14 cellular contexts compared by ENCODE assay signal in genomic region chr2:198873771-198874501, GRCh38.
DNase-seq lines count a peak whose midpoint lies in the region; ATAC-seq, FAIRE-seq and TF ChIP-seq lines count a peak whose summit lies in the region.
"Had no signal": no experiment of that assay in that cellular context is flagged by ENCODE, and none has a peak within 500 bp of the region (broad histone marks: within the 10 kb centered on the region; RNA-seq: fewer than 3 reads in every experiment).

No MANE protein-coding gene starts in this region.

- H3K4me3 ChIP-seq in BJ (ENCODE audit: low read depth, low read length) (no peak overlapping the region), PC-3 (ENCODE audit: low read length) (no peak overlapping the region), neuronal stem cell (ENCODE audit: low read length in 2 of 2) (no peak overlapping the region)

- H3K4ac ChIP-seq in neuronal stem cell (ENCODE audit: low read length), result no peak overlapping the region

- H3K79me2 ChIP-seq in PC-3 (ENCODE audit: low read length), result no peaks in the 10 kb centered on the region

- TF ChIP-seq CTCF in BJ (IDR thresholded peaks at IDR 0.05; ENCODE audit: insufficient read depth, low read depth, low read length) (no peak), PC-3 (conservative IDR thresholded peaks at IDR 0.05; ENCODE audit: low read depth, low read length) (no peak)

- no CpG with 5 or more reads among the region's 7 CpGs for WGBS in neuronal stem cell (ENCODE audit: extremely low coverage in 2 of 2, insufficient read length in 2 of 2, insufficient replicate concordance in 1 of 2), 2 donors

- H2BK15ac ChIP-seq in neuronal stem cell (ENCODE audit: low read length), result no peak overlapping the region

- intact Hi-C loops in PC-3 (cut with micrococcal nuclease), result no loop called here

- no peak overlapping the region for H3K23ac ChIP-seq in neuronal stem cell (ENCODE audit: low read depth, low read length, poor library complexity)

- no peak overlapping the region for H4K91ac ChIP-seq in neuronal stem cell (ENCODE audit: low read depth, low read length, poor library complexity)

- no peaks in the 10 kb centered on the region for H3K9me3 ChIP-seq in PC-3 (ENCODE audit: low read length)
- no peaks in the 10 kb centered on the region for H3K9me3 ChIP-seq in neuronal stem cell (replicated peaks in 1 of 2; ENCODE audit: control insufficient read depth in 2 of 2, insufficient read depth in 1 of 2, low read depth in 1 of 2, low read length in 2 of 2)

- no peaks in the 10 kb centered on the region for H3K4me1 ChIP-seq in PC-3 (ENCODE audit: insufficient read depth, low read length)
- no peaks in the 10 kb centered on the region for H3K4me1 ChIP-seq in neuronal stem cell (ENCODE audit: control insufficient read depth in 2 of 2, insufficient read depth in 1 of 2, low read depth in 1 of 2, low read length in 2 of 2)

- H3K36me3 ChIP-seq in BJ (ENCODE audit: control insufficient read depth, insufficient read depth, low read length) (no peaks in the 10 kb centered on the region), PC-3 (ENCODE audit: low read depth, low read length) (no peaks in the 10 kb centered on the region), neuronal stem cell (replicated peaks in 1 of 2; ENCODE audit: control insufficient read depth in 2 of 2, insufficient read depth in 2 of 2, low read length in 2 of 2) (no peaks in the 10 kb centered on the region)

- no peak overlapping the region for H2BK5ac ChIP-seq in neuronal stem cell (ENCODE audit: low read length)

- H3K18ac ChIP-seq in neuronal stem cell (ENCODE audit: low read length), result no peak overlapping the region

- no peak for FAIRE-seq in frontal cortex (lab: Jason Lieb, UNC)
- FAIRE-seq: keratinocyte had no signal

- no peak overlapping the region for H3K27ac ChIP-seq in PC-3 (ENCODE audit: low read length)
- H3K27ac ChIP-seq in neuronal stem cell (replicated peaks; ENCODE audit: low read length), result no peak overlapping the region

- H2AK5ac ChIP-seq in neuronal stem cell (ENCODE audit: low read depth, low read length), result no peak overlapping the region

- H3K9me2 ChIP-seq in PC-3 (replicated peaks; ENCODE audit: low read length), result no peaks in the 10 kb centered on the region

- H3K27me3 ChIP-seq in BJ (ENCODE audit: control insufficient read depth, insufficient read depth, low read length), result no peaks in the 10 kb centered on the region
- no peaks in the 10 kb centered on the region for H3K27me3 ChIP-seq in PC-3 (ENCODE audit: low read length)
- no peaks in the 10 kb centered on the region for H3K27me3 ChIP-seq in neuronal stem cell (ENCODE audit: control insufficient read depth in 3 of 3, insufficient read depth in 3 of 3, low read depth in 1 of 3, low read length in 3 of 3)

- no peak overlapping the region for H2BK120ac ChIP-seq in neuronal stem cell (ENCODE audit: low read depth, low read length)

- DNase-seq in BJ (ENCODE audit: low read depth) (peak; percentile 12), HCEC 1CT (peak; percentile 90), PC-3 (peak; percentile 23), hepatic stellate cell (ENCODE audit: low spot score) (peak; percentile 14), neuronal stem cell (ENCODE audit: low spot score) (no peak), frontal cortex (ENCODE audit: low spot score in 2 of 2) (no peak), NCI-H2081 (lab: John Stamatoyannopoulos, UW) (no peak)
- DNase-seq: activated CD4-positive, alpha-beta T cell treated with anti-CD3 and anti-CD28 coated beads for 4 hours; activated T-cell treated with anti-CD3 and anti-CD28 coated beads, Interleukin-2, amount 50 U/mL, for 4 hours; AML-193; NCI-H446; T-helper 1 cell had no signal

- H4K8ac ChIP-seq in neuronal stem cell (ENCODE audit: low read depth, low read length), result no peak overlapping the region

- no peaks in the 10 kb centered on the region for H3K79me1 ChIP-seq in neuronal stem cell (ENCODE audit: low read depth, low read length)

- H3F3A ChIP-seq in PC-3 (ENCODE audit: low read length, unreplicated experiment), result no peaks in the 10 kb centered on the region

- no peak overlapping the region for H3K4me2 ChIP-seq in PC-3 (ENCODE audit: low read length)
- H3K4me2 ChIP-seq in neuronal stem cell (ENCODE audit: insufficient read depth, low read length, poor library complexity, severe bottlenecking), result no peak overlapping the region

- POLR2A ChIA-PET in BJ (lab: Charles Lee) (no interaction called here), PC-3 (lab: Charles Lee; ENCODE audit: unreplicated experiment) (no interaction called here)

- CTCF ChIA-PET in BJ (lab: Yijun Ruan, JAX) (no interaction called here), PC-3 (lab: Charles Lee) (no interaction called here)

- no peak overlapping the region for H2BK12ac ChIP-seq in neuronal stem cell (ENCODE audit: low read length)

- no peak for ATAC-seq in PC-3
- no peak for ATAC-seq in HG03095 (IDR thresholded peaks at IDR 0.05; ENCODE audit: unreplicated experiment)
- ATAC-seq: activated T-cell treated with anti-CD3 and anti-CD28 coated beads, Interleukin-2, amount 50 U/mL, for 4 hours had no signal

- H3K9ac ChIP-seq in PC-3 (ENCODE audit: low read length), result no peak overlapping the region
- H3K9ac ChIP-seq in neuronal stem cell (ENCODE audit: low read depth, low read length, poor library complexity), result no peak overlapping the region

- H4K20me1 ChIP-seq in PC-3 (ENCODE audit: low read length), result no peaks in the 10 kb centered on the region

- H2AFZ ChIP-seq in PC-3 (ENCODE audit: low read length) (no peak overlapping the region), neuronal stem cell (ENCODE audit: low read length) (no peak overlapping the region)

- no TSS peak for BruUV-seq in PC-3 (replicated peaks; lab: Mats Ljungman, UMichigan)

- H3K14ac ChIP-seq in neuronal stem cell (ENCODE audit: low read length), result no peak overlapping the region

Comparison
In these comparisons a context has a peak if more than half of its experiments do, and no peak if none do; other contexts are left out.
1. DNase-seq: peak in BJ (single experiment), HCEC 1CT (single experiment), PC-3 (single experiment) and hepatic stellate cell (single experiment); none in neuronal stem cell (single experiment), frontal cortex (0 of 2) and NCI-H2081 (0 of 2).